ENCODE assay signal across 13 cellular contexts in the genomic region with DNA sequence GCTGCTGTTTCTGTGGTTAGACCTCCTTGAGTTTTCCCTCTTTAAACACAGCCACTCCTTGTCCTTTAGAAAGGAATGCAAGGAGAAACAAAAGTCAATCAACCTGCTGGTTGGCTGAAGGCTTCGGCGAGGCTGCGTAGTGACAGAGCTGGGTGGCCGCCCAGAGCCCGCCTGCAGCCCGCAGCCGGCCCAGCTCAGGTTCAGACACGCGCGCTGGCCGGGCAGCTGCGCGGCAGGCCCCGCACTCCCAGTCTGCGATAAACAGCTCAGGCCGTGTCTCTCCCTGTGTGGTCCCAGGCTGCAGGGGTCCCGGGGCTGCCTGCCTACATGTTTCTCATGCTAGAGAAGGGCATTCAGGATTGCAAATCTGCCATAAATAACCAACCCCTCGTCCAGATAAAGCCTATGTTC.
DNase-seq lines count a peak whose midpoint lies in the region; ATAC-seq, FAIRE-seq and TF ChIP-seq lines count a peak whose summit lies in the region.
"Had no signal": no experiment of that assay in that cellular context is flagged by ENCODE, and none has a peak within 500 bp of the region (broad histone marks: within the 10 kb centered on the region; RNA-seq: fewer than 3 reads in every experiment).

No MANE protein-coding gene starts in this region.

- H3K4me3 ChIP-seq in kidney (ENCODE audit: low read length in 2 of 2), result no peak overlapping the region
- H3K4me3 ChIP-seq: PC-9 had no signal

- H3K9me3 Mint-ChIP-seq in brain, result peaks cover 33 to 46% (median 37%) of the 10 kb centered on the region in 5 experiments
- peaks cover 6% of the 10 kb centered on the region for H3K9me3 Mint-ChIP-seq in CD4-positive, alpha-beta T cell

- H3K27ac Mint-ChIP-seq in brain, result peak overlapping the region in 2 of 5 experiments; percentile 65 to 78
- H3K27ac Mint-ChIP-seq in CD4-positive, alpha-beta T cell, result no peak overlapping the region
- H3K27ac Mint-ChIP-seq: activated naive CD4-positive, alpha-beta T cell treated with anti-CD3 and anti-CD28 coated beads, Interleukin-2, amount 10 ng/mL, durations not matched to agents 7 days and 5 days; natural killer cell had no signal

- H3K4me3 Mint-ChIP-seq in brain, result peak overlapping the region; percentile 41 to 49 (median 45)
- no peak overlapping the region for H3K4me3 Mint-ChIP-seq in CD4-positive, alpha-beta T cell
- H3K4me3 Mint-ChIP-seq: activated naive CD4-positive, alpha-beta T cell treated with anti-CD3 and anti-CD28 coated beads, Interleukin-2, amount 10 ng/mL, durations not matched to agents 7 days and 5 days; natural killer cell had no signal

- POLR2A ChIA-PET in CD4-positive, alpha-beta T cell (lab: Charles Lee), result no interaction called here

- peaks cover 15% of the 10 kb centered on the region for H3K4me1 Mint-ChIP-seq in brain
- no peaks in the 10 kb centered on the region for H3K4me1 Mint-ChIP-seq in CD4-positive, alpha-beta T cell (ENCODE audit: low read depth)
- H3K4me1 Mint-ChIP-seq: activated naive CD4-positive, alpha-beta T cell treated with anti-CD3 and anti-CD28 coated beads, Interleukin-2, amount 10 ng/mL, durations not matched to agents 7 days and 5 days; natural killer cell had no signal

- FAIRE-seq in kidney (lab: Jason Lieb, UNC), result no peak
- FAIRE-seq in GM19239 (lab: Jason Lieb, UNC), result no peak
- FAIRE-seq: endothelial cell of umbilical vein had no signal

- no peaks in the 10 kb centered on the region for H3K4me1 ChIP-seq in kidney (ENCODE audit: control insufficient read depth in 1 of 2, insufficient read depth in 1 of 2, low read depth in 1 of 2, low read length in 2 of 2)

- TF ChIP-seq CTCF in brain (conservative IDR thresholded peaks at IDR 0.05) (no peak), kidney (IDR thresholded peaks at IDR 0.05; ENCODE audit: borderline replicate concordance, extremely low read depth, insufficient read depth) (no peak)
- TF ChIP-seq CTCF in CD4-positive, alpha-beta T cell (IDR thresholded peaks at IDR 0.05), result no peak

- peaks cover 0 to 13% of the 10 kb centered on the region in 2 donors for H3K9me3 ChIP-seq in kidney (ENCODE audit: control insufficient read depth in 1 of 2, low read length in 2 of 2)
- peaks cover 4% of the 10 kb centered on the region for H3K9me3 ChIP-seq in CD4-positive, alpha-beta T cell (ENCODE audit: control insufficient read depth, low read length)

- peaks cover 9% of the 10 kb centered on the region for H3K36me3 Mint-ChIP-seq in brain
- no peaks in the 10 kb centered on the region for H3K36me3 Mint-ChIP-seq in CD4-positive, alpha-beta T cell (ENCODE audit: low read depth)
- H3K36me3 Mint-ChIP-seq: activated naive CD4-positive, alpha-beta T cell treated with anti-CD3 and anti-CD28 coated beads, Interleukin-2, amount 10 ng/mL, durations not matched to agents 7 days and 5 days had no signal

- peaks cover 76% of the 10 kb centered on the region for H3K27me3 Mint-ChIP-seq in brain
- peaks cover 54% of the 10 kb centered on the region for H3K27me3 Mint-ChIP-seq in CD4-positive, alpha-beta T cell

- H3K27me3 ChIP-seq in CD4-positive, alpha-beta T cell (ENCODE audit: control insufficient read depth, insufficient read depth, low read length), result peaks cover 3% of the 10 kb centered on the region

- peak; percentile 50 for DNase-seq in HT-29 (ENCODE audit: low spot score)
- peak; percentile 76 for DNase-seq in kidney
- DNase-seq in retina, result peak; percentile 84
- no peak for DNase-seq in CD4-positive, alpha-beta T cell
- no peak for DNase-seq in GM19239 (ENCODE audit: insufficient read length, low spot score)
- DNase-seq in NCI-H1436 (lab: John Stamatoyannopoulos, UW), result no peak
- DNase-seq: activated naive CD4-positive, alpha-beta T cell treated with anti-CD3 and anti-CD28 coated beads, Interleukin-2, amount 10 ng/mL, durations not matched to agents 7 days and 5 days; natural killer cell had no signal

- ATAC-seq in GM21619 (IDR thresholded peaks at IDR 0.05; ENCODE audit: unreplicated experiment), result no peak
- no peak for ATAC-seq in CD4-positive, alpha-beta T cell (ENCODE audit: poor library complexity)
- ATAC-seq: natural killer cell had no signal

- intact Hi-C loops in kidney (cut with DNase I), result no loop called here
- intact Hi-C loops in CD4-positive, alpha-beta T cell (cut with DNase I, micrococcal nuclease), result no loop called here

- no peak overlapping the region for H3K27ac ChIP-seq in kidney (ENCODE audit: low read depth in 2 of 2, low read length in 2 of 2)
- H3K27ac ChIP-seq in CD4-positive, alpha-beta T cell (ENCODE audit: low read depth, low read length), result no peak overlapping the region
- H3K27ac ChIP-seq: C4-2B, PC-9 had no signal

- CTCF ChIA-PET in CD4-positive, alpha-beta T cell (lab: Charles Lee), result no interaction called here

- no peak overlapping the region for H3K9ac ChIP-seq in kidney (ENCODE audit: low read length in 2 of 2)

- H3K36me3 ChIP-seq in kidney (ENCODE audit: control insufficient read depth in 1 of 2, insufficient read depth in 2 of 2, low read length in 2 of 2), result no peaks in the 10 kb centered on the region

Comparison
In these comparisons a context has a peak if more than half of its experiments do, and no peak if none do; other contexts are left out.
1. DNase-seq: peak in HT-29 (single experiment), kidney (single experiment) and retina (single experiment); none in CD4-positive, alpha-beta T cell (0 of 10), GM19239 (single experiment) and NCI-H1436 (single experiment).